Comparison of ENCODE assay signal across 27 cellular contexts in genomic region chr13:44938854-44939253, GRCh38.
"Had no signal": no experiment of that assay in that cellular context is flagged by ENCODE, and none has a peak within 500 bp of the region (broad histone marks: within the 10 kb centered on the region; RNA-seq: fewer than 3 reads in every experiment).

No MANE protein-coding gene starts in this region.

- H3K4me3 ChIP-seq: ascending aorta, SK-N-MC had no signal

- H3K4me3 Mint-ChIP-seq: activated CD8-positive, alpha-beta memory T cell treated with anti-CD3 and anti-CD28 coated beads, Interleukin-2, amount 10 ng/mL, durations not matched to agents 7 days and 5 days; activated naive CD8-positive, alpha-beta T cell treated with anti-CD3 and anti-CD28 coated beads, Interleukin-2, amount 50 U/mL, for 24 hours; activated T-cell treated with anti-CD3 and anti-CD28 coated beads, Interleukin-2, amount 50 U/mL, for 24 hours; activated T-helper 1 cell treated with anti-CD3 and anti-CD28 coated beads, Interleukin-12 subunit alpha, Interleukin-12 subunit beta, Interleukin-2, Interleukin-4 antibody, amounts not matched to agents 30 ng/mL and 10 ng/mL and 1 ng/mL, durations not matched to agents 14 hours and 24 hours and 36 hours; brain; T-cell had no signal

- H3K9me3 Mint-ChIP-seq: activated naive CD4-positive, alpha-beta T cell treated with anti-CD3 and anti-CD28 coated beads, Interleukin-2, amount 50 U/mL, for 72 hours; activated naive CD8-positive, alpha-beta T cell treated with anti-CD3 and anti-CD28 coated beads, Interleukin-2, amount 50 U/mL, for 24 hours; activated T-cell treated with anti-CD3 and anti-CD28 coated beads, Interleukin-2, amount 50 U/mL, for 24 hours; activated T-helper 1 cell treated with anti-CD3 and anti-CD28 coated beads, Interleukin-12 subunit alpha, Interleukin-12 subunit beta, Interleukin-2, Interleukin-4 antibody, amounts not matched to agents 30 ng/mL and 10 ng/mL and 1 ng/mL, durations not matched to agents 14 hours and 24 hours and 36 hours; T-cell had no signal

- DNase-seq: activated CD4-positive, alpha-beta T cell treated with anti-CD3 and anti-CD28 coated beads for 4 hours; activated CD4-positive, alpha-beta T cell treated with anti-CD3 and anti-CD28 coated beads, Interleukin-2, amount 50 U/mL, for 48 hours; activated CD8-positive, alpha-beta memory T cell treated with anti-CD3 and anti-CD28 coated beads, Interleukin-2, amount 10 ng/mL, durations not matched to agents 7 days and 5 days; activated effector memory CD4-positive, alpha-beta T cell treated with Interleukin-2 at 50 U/mL for 16 hours; activated naive CD4-positive, alpha-beta T cell treated with Interleukin-2 at 50 U/mL for 16 hours; activated naive CD8-positive, alpha-beta T cell treated with anti-CD3 and anti-CD28 coated beads, Interleukin-2, amount 50 U/mL, for 24 hours; activated T-cell treated with anti-CD3 and anti-CD28 coated beads, Interleukin-2, amount 50 U/mL, for 24 hours; amniotic stem cell; KBM-7; NCI-H1105 treated with DMSO at 0.1 percent for 48 hours; NCI-H1436 treated with DMSO at 0.1 percent for 48 hours; NCI-H187 treated with DMSO at 0.1 percent for 48 hours; NCI-H2081 treated with DMSO at 0.1 percent for 48 hours; NCI-H446; NCI-H524; OCI-M1; RPMI8226; T-cell; WERI-Rb-1 had no signal

- H3K27me3 Mint-ChIP-seq: activated naive CD8-positive, alpha-beta T cell treated with anti-CD3 and anti-CD28 coated beads, Interleukin-2, amount 50 U/mL, for 24 hours; activated T-cell treated with anti-CD3 and anti-CD28 coated beads, Interleukin-2, amount 50 U/mL, for 24 hours; brain; T-cell had no signal

- H3K36me3 Mint-ChIP-seq: activated naive CD4-positive, alpha-beta T cell treated with anti-CD3 and anti-CD28 coated beads, Interleukin-2, amount 50 U/mL, for 72 hours had no signal

- ATAC-seq: activated CD4-positive, CD25-positive, alpha-beta regulatory T cell treated with anti-CD3 and anti-CD28 coated beads, Interleukin-2, amount 50 U/mL, for 24 hours; activated CD8-positive, alpha-beta memory T cell treated with anti-CD3 and anti-CD28 coated beads, Interleukin-2, amount 10 ng/mL, durations not matched to agents 7 days and 5 days; activated naive CD4-positive, alpha-beta T cell treated with anti-CD3 and anti-CD28 coated beads, Interleukin-2, amount 50 U/mL, for 72 hours; activated naive CD8-positive, alpha-beta T cell treated with anti-CD3 and anti-CD28 coated beads, Interleukin-2, amount 50 U/mL, for 24 hours; Panc1; Right ventricle myocardium inferior; T-cell had no signal

- H3K9me3 ChIP-seq: ascending aorta had no signal

- H3K27ac ChIP-seq: ascending aorta, SK-N-MC, WERI-Rb-1 had no signal

- H3K4me1 Mint-ChIP-seq: T-cell had no signal

- H3K27me3 ChIP-seq: ascending aorta had no signal

- H3K27ac Mint-ChIP-seq: activated CD8-positive, alpha-beta memory T cell treated with anti-CD3 and anti-CD28 coated beads, Interleukin-2, amount 10 ng/mL, durations not matched to agents 7 days and 5 days; activated naive CD4-positive, alpha-beta T cell treated with anti-CD3 and anti-CD28 coated beads, Interleukin-2, amount 50 U/mL, for 72 hours; activated naive CD8-positive, alpha-beta T cell treated with anti-CD3 and anti-CD28 coated beads, Interleukin-2, amount 50 U/mL, for 24 hours; activated T-cell treated with anti-CD3 and anti-CD28 coated beads, Interleukin-2, amount 50 U/mL, for 24 hours; activated T-helper 1 cell treated with anti-CD3 and anti-CD28 coated beads, Interleukin-12 subunit alpha, Interleukin-12 subunit beta, Interleukin-2, Interleukin-4 antibody, amounts not matched to agents 30 ng/mL and 10 ng/mL and 1 ng/mL, durations not matched to agents 14 hours and 24 hours and 36 hours; brain; T-cell had no signal
